ENCODE assay signal across 19 cellular contexts in genomic region chr2:190443055-190443454, GRCh38.
"Had no signal": no experiment of that assay in that cellular context is flagged by ENCODE, and none has a peak within 500 bp of the region (broad histone marks: within the 10 kb centered on the region; RNA-seq: fewer than 3 reads in every experiment).

No MANE protein-coding gene starts in this region.

- H3K4me1 Mint-ChIP-seq: nephron progenitor cell had no signal

- H3K27me3 Mint-ChIP-seq: activated B cell treated with CpG ODN at 0.5 μM for 24 hours; activated CD4-positive, alpha-beta memory T cell treated with anti-CD3 and anti-CD28 coated beads for 36 hours; activated CD8-positive, alpha-beta memory T cell treated with anti-CD3 and anti-CD28 coated beads, Interleukin-2, amount 10 ng/mL, durations not matched to agents 7 days and 5 days; activated naive CD4-positive, alpha-beta T cell treated with anti-CD3 and anti-CD28 coated beads, Interleukin-2, amount 10 ng/mL, durations not matched to agents 7 days and 5 days; dendritic cell treated with granulocyte-macrophage colony-stimulating factor and Interleukin-4, amounts not matched to agents 40 ng/mL and 50 ng/mL, for 4 days; stimulated activated naive B cell treated with anti-CD40 and anti-IgM and Interleukin-4, amounts not matched to agents 10 μg/mL and 1 μg/mL and 100 μg/mL, for 72 hours had no signal

- H3K27ac Mint-ChIP-seq: activated B cell treated with CpG ODN at 0.5 μM for 24 hours; activated CD4-positive, alpha-beta memory T cell treated with anti-CD3 and anti-CD28 coated beads for 36 hours; activated CD8-positive, alpha-beta memory T cell treated with anti-CD3 and anti-CD28 coated beads, Interleukin-2, amount 10 ng/mL, durations not matched to agents 7 days and 5 days; activated naive CD4-positive, alpha-beta T cell treated with anti-CD3 and anti-CD28 coated beads, Interleukin-2, amount 10 ng/mL, durations not matched to agents 7 days and 5 days; nephron progenitor cell; stimulated activated naive B cell treated with anti-CD40 and anti-IgM and Interleukin-4, amounts not matched to agents 10 μg/mL and 1 μg/mL and 100 μg/mL, for 72 hours had no signal

- H3K27ac ChIP-seq: epithelial cell of prostate, SK-N-MC had no signal

- DNase-seq: activated B cell treated with CpG ODN at 0.5 μM for 24 hours; activated CD4-positive, alpha-beta memory T cell treated with anti-CD3 and anti-CD28 coated beads for 36 hours; activated CD4-positive, alpha-beta T cell treated with anti-CD3 and anti-CD28 coated beads for 4 hours; activated CD8-positive, alpha-beta memory T cell treated with anti-CD3 and anti-CD28 coated beads, Interleukin-2, amount 10 ng/mL, durations not matched to agents 7 days and 5 days; activated effector memory CD4-positive, alpha-beta T cell treated with Interleukin-2 at 50 U/mL for 16 hours; activated naive CD4-positive, alpha-beta T cell treated with anti-CD3 and anti-CD28 coated beads, Interleukin-2, amount 10 ng/mL, durations not matched to agents 7 days and 5 days; activated T-cell treated with anti-CD3 and anti-CD28 coated beads, Interleukin-2, amount 50 U/mL, for 1 hour; hypothalamus; kidney; mesendoderm; nephron progenitor cell; nucleus accumbens; posterior cingulate gyrus; retina; stimulated activated naive B cell treated with anti-CD40 and anti-IgM and Interleukin-4, amounts not matched to agents 10 μg/mL and 1 μg/mL and 100 μg/mL, for 72 hours had no signal

- H3K9me3 Mint-ChIP-seq: activated B cell treated with CpG ODN at 0.5 μM for 24 hours; activated CD4-positive, alpha-beta memory T cell treated with anti-CD3 and anti-CD28 coated beads for 36 hours; activated naive CD4-positive, alpha-beta T cell treated with anti-CD3 and anti-CD28 coated beads, Interleukin-2, amount 10 ng/mL, durations not matched to agents 7 days and 5 days; dendritic cell treated with granulocyte-macrophage colony-stimulating factor and Interleukin-4, amounts not matched to agents 40 ng/mL and 50 ng/mL, for 4 days; nephron progenitor cell; stimulated activated naive B cell treated with anti-CD40 and anti-IgM and Interleukin-4, amounts not matched to agents 10 μg/mL and 1 μg/mL and 100 μg/mL, for 72 hours; T-helper 2 cell treated with Interferon-gamma antibody and Interleukin-4, amounts not matched to agents 5 μg/mL and 100 μg/mL, for 36 hours had no signal

- H3K4me3 ChIP-seq: SK-N-MC had no signal

- H3K4me3 Mint-ChIP-seq: activated B cell treated with CpG ODN at 0.5 μM for 24 hours; activated CD4-positive, alpha-beta memory T cell treated with anti-CD3 and anti-CD28 coated beads for 36 hours; activated CD8-positive, alpha-beta memory T cell treated with anti-CD3 and anti-CD28 coated beads, Interleukin-2, amount 10 ng/mL, durations not matched to agents 7 days and 5 days; activated naive CD4-positive, alpha-beta T cell treated with anti-CD3 and anti-CD28 coated beads, Interleukin-2, amount 10 ng/mL, durations not matched to agents 7 days and 5 days; dendritic cell treated with granulocyte-macrophage colony-stimulating factor and Interleukin-4, amounts not matched to agents 40 ng/mL and 50 ng/mL, for 4 days; nephron progenitor cell; stimulated activated naive B cell treated with anti-CD40 and anti-IgM and Interleukin-4, amounts not matched to agents 10 μg/mL and 1 μg/mL and 100 μg/mL, for 72 hours; T-helper 2 cell treated with Interferon-gamma antibody and Interleukin-4, amounts not matched to agents 5 μg/mL and 100 μg/mL, for 36 hours had no signal

- ATAC-seq: activated CD8-positive, alpha-beta memory T cell treated with anti-CD3 and anti-CD28 coated beads, Interleukin-2, amount 10 ng/mL, durations not matched to agents 7 days and 5 days; stimulated activated naive B cell treated with anti-CD40 and anti-IgM and Interleukin-4, amounts not matched to agents 10 μg/mL and 1 μg/mL and 100 μg/mL, for 72 hours had no signal
